In genomic region chr3:169628567-169628966, GRCh38 we compare ENCODE assay signal across 21 cellular contexts.
"Had no signal": no experiment of that assay in that cellular context is flagged by ENCODE, and none has a peak within 500 bp of the region (broad histone marks: within the 10 kb centered on the region; RNA-seq: fewer than 3 reads in every experiment).

No MANE protein-coding gene starts in this region.

- H3K36me3 ChIP-seq: heart right ventricle, left ventricle myocardium inferior, right lobe of liver, suprapubic skin, tibial nerve had no signal

- H3K27me3 ChIP-seq: heart right ventricle, right lobe of liver, tibial nerve had no signal

- H3K4me3 ChIP-seq: dorsolateral prefrontal cortex, heart right ventricle, left ventricle myocardium inferior, psoas muscle, right lobe of liver, suprapubic skin, tibial nerve had no signal

- ATAC-seq: esophagus mucosa; heart right ventricle; psoas muscle; right lobe of liver; stimulated activated effector memory CD8-positive, alpha-beta T cell treated with anti-CD3 and anti-CD28 coated beads, Interleukin-12 subunit alpha, Interleukin-12 subunit beta, amount 100 ng/mL, for 72 hours; stimulated activated naive CD8-positive, alpha-beta T cell treated with anti-CD3 and anti-CD28 coated beads, Interleukin-15, Interleukin-2, amounts not matched to agents 100 U/mL and 50 U/mL, for 24 hours had no signal

- H3K9me3 ChIP-seq: heart right ventricle, left ventricle myocardium inferior, psoas muscle, right lobe of liver, suprapubic skin, tibial nerve had no signal

- H3K27ac ChIP-seq: dorsolateral prefrontal cortex, heart right ventricle, left ventricle myocardium inferior, parathyroid adenoma, psoas muscle, right lobe of liver, suprapubic skin, tibial nerve had no signal

- FAIRE-seq: frontal cortex had no signal

- H3K4me1 ChIP-seq: parathyroid adenoma, psoas muscle, right lobe of liver, suprapubic skin had no signal

- DNase-seq: cortex of kidney; dorsolateral prefrontal cortex; effector CD8-positive, alpha-beta T cell; heart right ventricle; islet precursor cell; left ventricle myocardium inferior; mesendoderm; naive B cell; occipital lobe; psoas muscle; retina; right lobe of liver; stimulated activated CD4-positive, alpha-beta T cell treated with anti-CD3 and anti-CD28 coated beads, Interleukin-4, amount 100 ng/mL, for 1 hour; stimulated activated CD8-positive, alpha-beta memory T cell treated with anti-CD3 and anti-CD28 coated beads, Interleukin-4, amount 100 ng/mL, for 48 hours; stimulated activated naive CD8-positive, alpha-beta T cell treated with anti-CD3 and anti-CD28 coated beads, Interleukin-15, Interleukin-2, amounts not matched to agents 100 U/mL and 50 U/mL, for 24 hours had no signal
